ENCODE assay signal across 8 cellular contexts in the genomic region with DNA sequence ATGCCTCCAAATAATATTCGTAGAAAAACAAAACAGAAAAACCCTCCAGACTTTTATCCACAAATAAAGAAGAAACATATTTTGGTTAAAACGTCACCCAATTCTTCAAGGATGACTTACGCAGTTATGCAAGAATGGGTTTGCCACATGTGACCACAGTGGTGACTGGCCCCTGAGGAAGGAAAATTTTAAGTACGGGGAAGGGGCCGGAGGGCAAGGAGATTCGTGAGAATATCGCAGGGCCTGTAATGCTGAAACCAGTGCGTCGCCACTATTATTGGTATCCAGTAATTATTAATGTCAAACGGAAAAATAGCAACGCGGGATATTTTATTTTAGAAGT. TPM values are rescaled to one million over a fixed set of nuclear protein-coding genes. Genes with fewer than 3 reads are reported as not detected.
DNase-seq lines count a peak whose midpoint lies in the region; ATAC-seq and TF ChIP-seq lines count a peak whose summit lies in the region.

No MANE protein-coding gene starts in this region.

- H3K27ac ChIP-seq in esophagus muscularis mucosa (replicated peaks in 1 of 4) = peak overlapping the region; percentile 85 to 93 (median 90)

- TF ChIP-seq CTCF in esophagus muscularis mucosa (IDR thresholded peaks at IDR 0.05) (no peak), nephron progenitor cell (IDR thresholded peaks at IDR 0.05) (no peak)

- H3K4me1 Mint-ChIP-seq in T-helper 1 cell treated with Interleukin-12 subunit alpha and Interleukin-12 subunit beta and Interleukin-4 antibody, amounts not matched to agents 30 μg/mL and 1 μg/mL, for 36 hours (ENCODE audit: low read depth) = peaks cover 16% of the 10 kb centered on the region
- peaks cover 42% of the 10 kb centered on the region for H3K4me1 Mint-ChIP-seq in nephron progenitor cell

- TF ChIP-seq POLR2A in esophagus muscularis mucosa (IDR thresholded peaks at IDR 0.05; ENCODE audit: low read depth) = no peak

- peak overlapping the region; percentile 88 for H3K4me3 Mint-ChIP-seq in T-helper 1 cell treated with Interleukin-12 subunit alpha and Interleukin-12 subunit beta and Interleukin-4 antibody, amounts not matched to agents 30 μg/mL and 1 μg/mL, for 36 hours
- H3K4me3 Mint-ChIP-seq in nephron progenitor cell = peak overlapping the region; percentile 92

- no peaks in the 10 kb centered on the region for H3K27me3 ChIP-seq in esophagus muscularis mucosa

- intact Hi-C loops in esophagus muscularis mucosa (cut with DNase I) = loop anchor here (5.0 kb wide), 1 partner anchor 37 kb away; a partner anchor contains a TSS

- peaks cover 30 to 42% (median 41%) of the 10 kb centered on the region in 4 donors for H3K4me1 ChIP-seq in esophagus muscularis mucosa

- H3K27me3 Mint-ChIP-seq in T-helper 1 cell treated with Interleukin-12 subunit alpha and Interleukin-12 subunit beta and Interleukin-4 antibody, amounts not matched to agents 30 μg/mL and 1 μg/mL, for 36 hours (ENCODE audit: low read depth) = no peaks in the 10 kb centered on the region
- H3K27me3 Mint-ChIP-seq in nephron progenitor cell (ENCODE audit: low read depth, poor library complexity) = peaks cover 4% of the 10 kb centered on the region

- DNase-seq in T-helper 1 cell (no peak), T1000 (lab: John Stamatoyannopoulos, UW) (peak; percentile 71), esophagus muscularis mucosa (ENCODE audit: extremely low spot score) (no peak), nephron progenitor cell (no peak), NCI-H1105 treated with DMSO at 0.1 percent for 48 hours (lab: John Stamatoyannopoulos, UW) (no peak), NCI-H2081 treated with DMSO at 0.1 percent for 48 hours (lab: John Stamatoyannopoulos, UW) (no peak)

- no peaks in the 10 kb centered on the region for H3K9me3 Mint-ChIP-seq in T-helper 1 cell treated with Interleukin-12 subunit alpha and Interleukin-12 subunit beta and Interleukin-4 antibody, amounts not matched to agents 30 μg/mL and 1 μg/mL, for 36 hours
- peaks cover 8% of the 10 kb centered on the region for H3K9me3 Mint-ChIP-seq in nephron progenitor cell

- peak overlapping the region; percentile 87 to 96 (median 94) for H3K4me3 ChIP-seq in esophagus muscularis mucosa

- H3K27ac Mint-ChIP-seq in T-helper 1 cell treated with Interleukin-12 subunit alpha and Interleukin-12 subunit beta and Interleukin-4 antibody, amounts not matched to agents 30 μg/mL and 1 μg/mL, for 36 hours = peak overlapping the region; percentile 77
- peak overlapping the region; percentile 88 for H3K27ac Mint-ChIP-seq in nephron progenitor cell

- H3K36me3 Mint-ChIP-seq in T-helper 1 cell treated with Interleukin-12 subunit alpha and Interleukin-12 subunit beta and Interleukin-4 antibody, amounts not matched to agents 30 μg/mL and 1 μg/mL, for 36 hours (ENCODE audit: low read depth) = peaks cover 26% of the 10 kb centered on the region
- peaks cover 24% of the 10 kb centered on the region for H3K36me3 Mint-ChIP-seq in nephron progenitor cell (ENCODE audit: low read depth)

- peaks cover 14 to 35% (median 23%) of the 10 kb centered on the region in 4 donors for H3K36me3 ChIP-seq in esophagus muscularis mucosa

- no peak for TF ChIP-seq EP300 in esophagus muscularis mucosa (IDR thresholded peaks at IDR 0.05)

- WGBS in esophagus muscularis mucosa = 42% methylated on average over 12 of the region's 12 CpGs

- no peaks in the 10 kb centered on the region for H3K9me3 ChIP-seq in esophagus muscularis mucosa

- peak; percentile 7 for ATAC-seq in HG03342 (IDR thresholded peaks at IDR 0.05; ENCODE audit: unreplicated experiment)

RNA-seq across cellular contexts. Expression of a gene that starts 0.6 kb away (rescaled TPM):
- 10 to 100 TPM; 72.2 to 93.3 (median 76.2) TPM for total RNA-seq in esophagus muscularis mucosa

RNA-seq across cellular contexts. Expression of a gene that starts 36.5 kb away (rescaled TPM):
- total RNA-seq in esophagus muscularis mucosa = 10 to 100 TPM; 27.0 to 51.3 (median 40.0) TPM

RNA-seq across cellular contexts. Expression of a gene that starts 56.4 kb away (rescaled TPM):
- total RNA-seq in esophagus muscularis mucosa = 10 to 100 TPM; 20.1 to 36.4 (median 26.3) TPM
